In the genomic region with DNA sequence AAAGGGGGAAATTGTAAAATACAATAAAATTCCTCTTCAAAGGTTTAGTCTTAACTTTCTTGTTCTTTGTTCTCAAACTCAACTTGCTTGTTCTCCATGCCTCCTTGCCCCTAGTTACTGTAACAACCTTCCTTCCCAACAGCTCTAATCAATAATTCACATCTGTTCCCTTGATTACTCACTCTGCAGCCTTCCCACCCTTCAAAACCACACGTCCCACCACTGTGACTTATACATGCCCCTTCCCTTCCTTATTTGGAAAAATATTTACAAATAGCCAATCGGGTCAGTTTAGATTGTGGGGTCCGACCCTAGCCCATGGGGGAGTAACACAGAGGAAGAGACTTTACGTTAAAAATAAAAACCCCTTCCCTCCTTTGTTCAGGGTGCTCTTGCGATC, we compare ENCODE assay signal across 1 cellular context.
TF ChIP-seq lines count a peak whose summit lies in the region.

No MANE protein-coding gene starts in this region.

TF ChIP-seq in SK-N-SH treated with all-trans-retinoic acid at 6 μM for 48 hours, 23 proteins besides CTCF, POLR2A, EP300 and RAD21 (continued from another document):
- TF ChIP-seq TSHZ2 (CRISPR knock-in tag; IDR thresholded peaks at IDR 0.05), result no peak
- no peak for TF ChIP-seq ISL1 (CRISPR knock-in tag; IDR thresholded peaks at IDR 0.05)
- no peak for TF ChIP-seq ZFP30 (CRISPR knock-in tag; IDR thresholded peaks at IDR 0.05)
- TF ChIP-seq TOX (CRISPR knock-in tag; IDR thresholded peaks at IDR 0.05; ENCODE audit: borderline replicate concordance), result no peak
- no peak for TF ChIP-seq PPARA (CRISPR knock-in tag; IDR thresholded peaks at IDR 0.05; ENCODE audit: borderline replicate concordance)
- TF ChIP-seq ARNTL (CRISPR knock-in tag; IDR thresholded peaks at IDR 0.05; ENCODE audit: borderline replicate concordance, low read depth), result no peak
- TF ChIP-seq, protein P1, sequence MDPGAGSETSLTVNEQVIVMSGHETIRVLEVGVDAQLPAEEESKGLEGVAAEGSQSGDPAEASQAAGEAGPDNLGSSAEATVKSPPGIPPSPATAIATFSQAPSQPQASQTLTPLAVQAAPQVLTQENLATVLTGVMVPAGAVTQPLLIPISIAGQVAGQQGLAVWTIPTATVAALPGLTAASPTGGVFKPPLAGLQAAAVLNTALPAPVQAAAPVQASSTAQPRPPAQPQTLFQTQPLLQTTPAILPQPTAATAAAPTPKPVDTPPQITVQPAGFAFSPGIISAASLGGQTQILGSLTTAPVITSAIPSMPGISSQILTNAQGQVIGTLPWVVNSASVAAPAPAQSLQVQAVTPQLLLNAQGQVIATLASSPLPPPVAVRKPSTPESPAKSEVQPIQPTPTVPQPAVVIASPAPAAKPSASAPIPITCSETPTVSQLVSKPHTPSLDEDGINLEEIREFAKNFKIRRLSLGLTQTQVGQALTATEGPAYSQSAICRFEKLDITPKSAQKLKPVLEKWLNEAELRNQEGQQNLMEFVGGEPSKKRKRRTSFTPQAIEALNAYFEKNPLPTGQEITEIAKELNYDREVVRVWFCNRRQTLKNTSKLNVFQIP (CRISPR knock-in tag; IDR thresholded peaks at IDR 0.05; ENCODE audit: borderline replicate concordance, low read depth), result no peak
- no peak for TF ChIP-seq CSDC2 (CRISPR knock-in tag; IDR thresholded peaks at IDR 0.05)
- TF ChIP-seq, protein P2, sequence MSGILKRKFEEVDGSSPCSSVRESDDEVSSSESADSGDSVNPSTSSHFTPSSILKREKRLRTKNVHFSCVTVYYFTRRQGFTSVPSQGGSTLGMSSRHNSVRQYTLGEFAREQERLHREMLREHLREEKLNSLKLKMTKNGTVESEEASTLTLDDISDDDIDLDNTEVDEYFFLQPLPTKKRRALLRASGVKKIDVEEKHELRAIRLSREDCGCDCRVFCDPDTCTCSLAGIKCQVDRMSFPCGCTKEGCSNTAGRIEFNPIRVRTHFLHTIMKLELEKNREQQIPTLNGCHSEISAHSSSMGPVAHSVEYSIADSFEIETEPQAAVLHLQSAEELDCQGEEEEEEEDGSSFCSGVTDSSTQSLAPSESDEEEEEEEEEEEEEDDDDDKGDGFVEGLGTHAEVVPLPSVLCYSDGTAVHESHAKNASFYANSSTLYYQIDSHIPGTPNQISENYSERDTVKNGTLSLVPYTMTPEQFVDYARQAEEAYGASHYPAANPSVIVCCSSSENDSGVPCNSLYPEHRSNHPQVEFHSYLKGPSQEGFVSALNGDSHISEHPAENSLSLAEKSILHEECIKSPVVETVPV (CRISPR knock-in tag; IDR thresholded peaks at IDR 0.05), result no peak
- no peak for TF ChIP-seq ESRRG (CRISPR knock-in tag; IDR thresholded peaks at IDR 0.05)
- TF ChIP-seq RARB (CRISPR knock-in tag; IDR thresholded peaks at IDR 0.05), result no peak
- TF ChIP-seq CREB5 (CRISPR knock-in tag; IDR thresholded peaks at IDR 0.05; ENCODE audit: low read depth), result no peak
